Comparison of ENCODE assay signal across 26 cellular contexts in genomic region chr5:170305016-170305645, GRCh38. TPM values are rescaled to one million over a fixed set of nuclear protein-coding genes. Genes with fewer than 3 reads are reported as not detected.
"Had no signal": no experiment of that assay in that cellular context is flagged by ENCODE, and none has a peak within 500 bp of the region (broad histone marks: within the 10 kb centered on the region; RNA-seq: fewer than 3 reads in every experiment).

No MANE protein-coding gene starts in this region.

- H3K9me3 Mint-ChIP-seq: immature natural killer cell; memory B cell; natural killer cell treated with Interleukin-12 subunit alpha and Interleukin-12 subunit beta and Interleukin-15 and Interleukin-18, amount 100 ng/mL, for 72 hours; stimulated activated memory B cell treated with anti-CD40 and anti-IgM and Interleukin-4, amounts not matched to agents 10 μg/mL and 1 μg/mL and 100 μg/mL, for 72 hours; stimulated activated naive CD8-positive, alpha-beta T cell treated with anti-CD3 and anti-CD28 coated beads, Interleukin-15, Interleukin-2, amounts not matched to agents 100 ng/mL and 50 ng/mL, for 24 hours had no signal

- H3K27ac ChIP-seq: dorsolateral prefrontal cortex, lower lobe of right lung, neural progenitor cell, pancreas, prostate gland, upper lobe of right lung had no signal

- H3K4me1 ChIP-seq: pancreas, prostate gland had no signal

- H3K27ac Mint-ChIP-seq: memory B cell; neural progenitor cell; stimulated activated memory B cell treated with anti-CD40 and anti-IgM and Interleukin-4, amounts not matched to agents 10 μg/mL and 1 μg/mL and 100 μg/mL, for 72 hours had no signal

- H3K27me3 Mint-ChIP-seq: natural killer cell treated with Interleukin-12 subunit alpha and Interleukin-12 subunit beta and Interleukin-15 and Interleukin-18, amount 100 ng/mL, for 72 hours; stimulated activated memory B cell treated with anti-CD40 and anti-IgM and Interleukin-4, amounts not matched to agents 10 μg/mL and 1 μg/mL and 100 μg/mL, for 72 hours; stimulated activated naive CD8-positive, alpha-beta T cell treated with anti-CD3 and anti-CD28 coated beads, Interleukin-15, Interleukin-2, amounts not matched to agents 100 ng/mL and 50 ng/mL, for 24 hours had no signal

- H3K4me3 Mint-ChIP-seq: immature natural killer cell; memory B cell; neural progenitor cell; stimulated activated memory B cell treated with anti-CD40 and anti-IgM and Interleukin-4, amounts not matched to agents 10 μg/mL and 1 μg/mL and 100 μg/mL, for 72 hours had no signal

- DNase-seq: cortex of kidney; dorsolateral prefrontal cortex; effector CD8-positive, alpha-beta T cell; foreskin melanocyte; head of caudate nucleus; immature natural killer cell; left lung; lower lobe of right lung; midbrain; occipital lobe; pancreas; spleen; stimulated activated CD4-positive, alpha-beta T cell treated with anti-CD3 and anti-CD28 coated beads, Interleukin-15, amount 100 ng/mL, for 24 hours; stimulated activated CD4-positive, alpha-beta T cell treated with anti-CD3 and anti-CD28 coated beads, Interleukin-1b, Interleukin-23, amount 100 ng/mL, for 48 hours; stimulated activated CD4-positive, alpha-beta T cell treated with anti-CD3 and anti-CD28 coated beads, Interleukin-4, amount 100 ng/mL, for 24 hours; upper lobe of right lung had no signal

- H2AFZ ChIP-seq: neural progenitor cell had no signal

- H3K27me3 ChIP-seq: dorsolateral prefrontal cortex, left lung, neural progenitor cell, pancreas, spleen, tibial nerve, upper lobe of right lung had no signal

- H3K4me3 ChIP-seq: dorsolateral prefrontal cortex, left lung, lower lobe of right lung, neural progenitor cell, pancreas, prostate gland, spleen, tibial nerve, upper lobe of right lung had no signal

- H3K9ac ChIP-seq: neural progenitor cell had no signal

- H3K4me2 ChIP-seq: neural progenitor cell had no signal

- ATAC-seq: left lung; lower lobe of right lung; natural killer cell treated with Interleukin-12 subunit alpha and Interleukin-12 subunit beta and Interleukin-15 and Interleukin-18, amount 100 ng/mL, for 72 hours; pancreas; sciatic nerve; stimulated activated memory B cell treated with anti-CD40 and anti-IgM and Interleukin-4, amounts not matched to agents 10 μg/mL and 1 μg/mL and 100 μg/mL, for 72 hours; upper lobe of right lung had no signal

- H3K9me3 ChIP-seq: left lung, lower lobe of right lung, pancreas, prostate gland, spleen, tibial nerve, upper lobe of right lung had no signal

- H3K36me3 ChIP-seq: left lung, lower lobe of right lung, neural progenitor cell, pancreas, prostate gland, spleen, tibial nerve, upper lobe of right lung had no signal

- H3K36me3 Mint-ChIP-seq: immature natural killer cell; memory B cell; natural killer cell treated with Interleukin-12 subunit alpha and Interleukin-12 subunit beta and Interleukin-15 and Interleukin-18, amount 100 ng/mL, for 72 hours; neural progenitor cell; stimulated activated memory B cell treated with anti-CD40 and anti-IgM and Interleukin-4, amounts not matched to agents 10 μg/mL and 1 μg/mL and 100 μg/mL, for 72 hours had no signal

RNA-seq across cellular contexts. Expression of gene LCP2, which starts 7.6 kb away (rescaled TPM):
- total RNA-seq: chondrocyte, renal cortical epithelial cell had no signal
